26 cellular contexts compared by ENCODE assay signal in the genomic region with DNA sequence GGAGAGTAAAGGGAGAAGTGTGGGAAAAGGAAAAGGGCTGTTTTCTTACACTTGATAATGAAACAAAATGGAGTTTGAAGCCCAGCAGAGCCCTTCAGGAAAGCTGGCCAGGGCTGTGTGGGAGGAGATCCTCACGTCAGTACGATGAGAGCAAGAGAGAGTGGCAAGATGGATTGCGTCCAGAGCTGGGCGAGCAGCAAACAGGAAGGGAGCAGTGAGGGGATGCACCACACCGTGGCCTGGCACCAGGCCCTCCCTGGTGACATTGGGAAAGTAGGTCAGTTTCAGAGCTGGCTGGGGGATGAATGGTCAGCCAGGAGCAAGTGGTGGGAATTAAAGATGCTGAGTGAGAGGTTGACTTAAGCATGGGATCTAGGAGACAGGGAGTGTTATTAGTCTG.
DNase-seq lines count a peak whose midpoint lies in the region; ATAC-seq, FAIRE-seq and TF ChIP-seq lines count a peak whose summit lies in the region.
"Had no signal": no experiment of that assay in that cellular context is flagged by ENCODE, and none has a peak within 500 bp of the region (broad histone marks: within the 10 kb centered on the region; RNA-seq: fewer than 3 reads in every experiment).

No MANE protein-coding gene starts in this region.

- H3K36me3 ChIP-seq in astrocyte (ENCODE audit: insufficient read depth, low read length) (no peaks in the 10 kb centered on the region), thyroid gland (no peaks in the 10 kb centered on the region), GM23338 (ENCODE audit: insufficient read depth) (no peaks in the 10 kb centered on the region)
- H3K36me3 ChIP-seq: Peyer's patch, suprapubic skin had no signal

- intact Hi-C loops in thyroid gland (cut with DNase I): no loop called here

- H3K9me3 Mint-ChIP-seq in astrocyte (ENCODE audit: unreplicated experiment): no peaks in the 10 kb centered on the region
- no peaks in the 10 kb centered on the region for H3K9me3 Mint-ChIP-seq in nephron progenitor cell
- no peaks in the 10 kb centered on the region for H3K9me3 Mint-ChIP-seq in GM23338

- H3K79me2 ChIP-seq in astrocyte (ENCODE audit: insufficient read depth, low read length): no peaks in the 10 kb centered on the region
- no peaks in the 10 kb centered on the region for H3K79me2 ChIP-seq in GM23338 (replicated peaks; ENCODE audit: insufficient read depth)
- H3K79me2 ChIP-seq: parathyroid adenoma had no signal

- FAIRE-seq in astrocyte (lab: Jason Lieb, UNC): no peak

- H3K4me1 Mint-ChIP-seq in astrocyte (ENCODE audit: low read depth, unreplicated experiment) (no peaks in the 10 kb centered on the region), nephron progenitor cell (peaks cover 24% of the 10 kb centered on the region), GM23338 (no peaks in the 10 kb centered on the region)
- H3K4me1 Mint-ChIP-seq: activated CD4-positive, alpha-beta T cell treated with anti-CD3 and anti-CD28 coated beads for 36 hours; activated naive CD4-positive, alpha-beta T cell treated with anti-CD3 and anti-CD28 coated beads, Interleukin-2, amount 10 ng/mL, durations not matched to agents 7 days and 5 days; CD4-positive, alpha-beta memory T cell; central memory CD8-positive, alpha-beta T cell; memory B cell had no signal

- H3K4me2 ChIP-seq in astrocyte (ENCODE audit: low read length) (peak overlapping the region; percentile 12), GM23338 (no peak overlapping the region)

- WGBS in thyroid gland, 2 donors: 17 to 34% methylated on average over 5 of the region's 5 CpGs

- H3K9me3 ChIP-seq in astrocyte (ENCODE audit: insufficient read depth, low read depth, low read length) (no peaks in the 10 kb centered on the region), thyroid gland (no peaks in the 10 kb centered on the region)
- H3K9me3 ChIP-seq: Peyer's patch, suprapubic skin had no signal

- H3K27me3 Mint-ChIP-seq in astrocyte (ENCODE audit: low read depth, unreplicated experiment) (peaks cover 8% of the 10 kb centered on the region), nephron progenitor cell (ENCODE audit: low read depth, poor library complexity) (no peaks in the 10 kb centered on the region), GM23338 (ENCODE audit: insufficient read depth, low read depth, poor library complexity) (no peaks in the 10 kb centered on the region)
- H3K27me3 Mint-ChIP-seq: activated naive CD4-positive, alpha-beta T cell treated with anti-CD3 and anti-CD28 coated beads, Interleukin-2, amount 10 ng/mL, durations not matched to agents 7 days and 5 days; CD4-positive, alpha-beta memory T cell; central memory CD8-positive, alpha-beta T cell had no signal

- H4K20me1 ChIP-seq in astrocyte (ENCODE audit: insufficient read depth, low read length) (no peaks in the 10 kb centered on the region), GM23338 (replicated peaks; ENCODE audit: insufficient read depth) (no peaks in the 10 kb centered on the region)

- H3K9me2 ChIP-seq in GM23338 (ENCODE audit: insufficient read depth): 0 out of 2 replicates have a peak, but pooled peaks cover 3% of the 10 kb centered on the region

- DNase-seq in astrocyte (ENCODE audit: low read depth) (no peak), fibroblast of pulmonary artery (ENCODE audit: low read depth) (peak; percentile 16), nephron progenitor cell (peak; percentile 40), thyroid gland (peak; percentile 82 to 90), T-helper 9 cell (no peak), left lobe of liver (ENCODE audit: low spot score) (no peak), GM23338 (ENCODE audit: low spot score) (no peak)
- DNase-seq: activated CD4-positive, alpha-beta T cell treated with anti-CD3 and anti-CD28 coated beads for 36 hours; activated naive CD4-positive, alpha-beta T cell treated with anti-CD3 and anti-CD28 coated beads, Interleukin-2, amount 10 ng/mL, durations not matched to agents 7 days and 5 days; activated T-cell treated with anti-CD3 and anti-CD28 coated beads, Interleukin-2, amount 50 U/mL, for 72 hours; CD4-positive, alpha-beta memory T cell; foreskin keratinocyte; GF-D8; islet precursor cell; Kasumi-1; NCI-H1092 treated with DMSO at 0.1 percent for 48 hours; NCI-H2081 treated with DMSO at 0.1 percent for 48 hours; NCI-H446 treated with DMSO at 0.1 percent for 48 hours; NK-92 treated with Interleukin-12 subunit alpha and Interleukin-12 subunit beta, amount 100 ng/mL, for 24 hours; Peyer's patch had no signal

- no peak for TF ChIP-seq POLR2A in thyroid gland (IDR thresholded peaks at IDR 0.05)

- H3K36me3 Mint-ChIP-seq in astrocyte (ENCODE audit: low read depth, unreplicated experiment) (no peaks in the 10 kb centered on the region), nephron progenitor cell (ENCODE audit: low read depth) (no peaks in the 10 kb centered on the region), GM23338 (ENCODE audit: low read depth) (no peaks in the 10 kb centered on the region)
- H3K36me3 Mint-ChIP-seq: activated naive CD4-positive, alpha-beta T cell treated with anti-CD3 and anti-CD28 coated beads, Interleukin-2, amount 10 ng/mL, durations not matched to agents 7 days and 5 days; CD4-positive, alpha-beta memory T cell; memory B cell had no signal

- H3K4me3 ChIP-seq in astrocyte (ENCODE audit: insufficient read depth, low read depth, low read length) (no peak overlapping the region), fibroblast of pulmonary artery (replicated peaks; ENCODE audit: low read depth, low read length) (no peak overlapping the region), thyroid gland (replicated peaks in 1 of 3) (no peak overlapping the region), GM23338 (no peak overlapping the region)
- H3K4me3 ChIP-seq: Peyer's patch, suprapubic skin had no signal

- no peak overlapping the region for H3K4me3 Mint-ChIP-seq in astrocyte (ENCODE audit: unreplicated experiment)
- H3K4me3 Mint-ChIP-seq in nephron progenitor cell: no peak overlapping the region
- no peak overlapping the region for H3K4me3 Mint-ChIP-seq in GM23338
- H3K4me3 Mint-ChIP-seq: activated CD4-positive, alpha-beta T cell treated with anti-CD3 and anti-CD28 coated beads for 36 hours; activated naive CD4-positive, alpha-beta T cell treated with anti-CD3 and anti-CD28 coated beads, Interleukin-2, amount 10 ng/mL, durations not matched to agents 7 days and 5 days; activated T-cell treated with anti-CD3 and anti-CD28 coated beads, Interleukin-2, amount 50 U/mL, for 72 hours; CD4-positive, alpha-beta memory T cell; central memory CD8-positive, alpha-beta T cell; memory B cell; T-helper 1 cell treated with Interleukin-12 subunit alpha and Interleukin-12 subunit beta and Interleukin-4 antibody, amounts not matched to agents 30 μg/mL and 1 μg/mL, for 36 hours had no signal

- H3K4me1 ChIP-seq in astrocyte (ENCODE audit: insufficient read depth, low read length) (no peaks in the 10 kb centered on the region), thyroid gland (peaks cover 4 to 24% of the 10 kb centered on the region in 2 donors), GM23338 (ENCODE audit: insufficient read depth) (no peaks in the 10 kb centered on the region)
- H3K4me1 ChIP-seq: foreskin keratinocyte, parathyroid adenoma, Peyer's patch had no signal

- TF ChIP-seq CTCF in astrocyte (IDR thresholded peaks at IDR 0.05; ENCODE audit: insufficient read depth, low read depth, low read length) (no peak), fibroblast of pulmonary artery (IDR thresholded peaks at IDR 0.05; ENCODE audit: low read length, missing control alignments) (no peak), nephron progenitor cell (IDR thresholded peaks at IDR 0.05) (no peak), thyroid gland (IDR thresholded peaks at IDR 0.05) (no peak), GM23338 (conservative IDR thresholded peaks at IDR 0.05; ENCODE audit: low read depth in 2 of 2) (no peak)

- H3K27me3 ChIP-seq in astrocyte (ENCODE audit: insufficient read depth, low read length) (no peaks in the 10 kb centered on the region), thyroid gland (no peaks in the 10 kb centered on the region), GM23338 (ENCODE audit: insufficient read depth) (no peaks in the 10 kb centered on the region)
- H3K27me3 ChIP-seq: foreskin keratinocyte, Peyer's patch, suprapubic skin had no signal

- no peaks in the 10 kb centered on the region for H3F3A ChIP-seq in GM23338 (replicated peaks; ENCODE audit: low read depth)

- no peak overlapping the region for H3K27ac ChIP-seq in astrocyte (ENCODE audit: low read depth, low read length)
- H3K27ac ChIP-seq in thyroid gland: peak overlapping the region in 1 of 3 donors; percentile 49
- no peak overlapping the region for H3K27ac ChIP-seq in GM23338 (ENCODE audit: low read depth)
- H3K27ac ChIP-seq: foreskin keratinocyte, parathyroid adenoma, Peyer's patch, suprapubic skin had no signal

- H3K27ac Mint-ChIP-seq in astrocyte (ENCODE audit: unreplicated experiment): no peak overlapping the region
- peak overlapping the region; percentile 47 for H3K27ac Mint-ChIP-seq in nephron progenitor cell
- no peak overlapping the region; the same call in 1 of the 2 replicates for H3K27ac Mint-ChIP-seq in GM23338
- H3K27ac Mint-ChIP-seq: activated CD4-positive, alpha-beta T cell treated with anti-CD3 and anti-CD28 coated beads for 36 hours; activated naive CD4-positive, alpha-beta T cell treated with anti-CD3 and anti-CD28 coated beads, Interleukin-2, amount 10 ng/mL, durations not matched to agents 7 days and 5 days; activated T-cell treated with anti-CD3 and anti-CD28 coated beads, Interleukin-2, amount 50 U/mL, for 72 hours; CD4-positive, alpha-beta memory T cell; memory B cell; T-helper 1 cell treated with Interleukin-12 subunit alpha and Interleukin-12 subunit beta and Interleukin-4 antibody, amounts not matched to agents 30 μg/mL and 1 μg/mL, for 36 hours had no signal

- ATAC-seq in left lobe of liver (no peak), GM23338 (no peak)
- ATAC-seq: activated CD4-positive, alpha-beta T cell treated with anti-CD3 and anti-CD28 coated beads for 36 hours; activated T-cell treated with anti-CD3 and anti-CD28 coated beads, Interleukin-2, amount 50 U/mL, for 72 hours; foreskin keratinocyte; HCT116 had no signal

- H3K9ac ChIP-seq in astrocyte (ENCODE audit: low read length): no peak overlapping the region
- H3K9ac ChIP-seq: parathyroid adenoma had no signal

- H2AFZ ChIP-seq in astrocyte (ENCODE audit: low read depth, low read length): no peak overlapping the region
- no peak overlapping the region for H2AFZ ChIP-seq in GM23338
- H2AFZ ChIP-seq: parathyroid adenoma had no signal

TF ChIP-seq in GM23338, 12 proteins besides CTCF, POLR2A, EP300 and RAD21 (continues in another document):
- TF ChIP-seq CREB1 (CRISPR knock-in tag; IDR thresholded peaks at IDR 0.05; ENCODE audit: low read depth) (no peak), EZH2phosphoT487 (IDR thresholded peaks at IDR 0.05; ENCODE audit: unreplicated experiment) (no peak), STAT1 (IDR thresholded peaks at IDR 0.05; ENCODE audit: unreplicated experiment) (no peak)

Comparison
In these comparisons a context has a peak if more than half of its experiments do, and no peak if none do; other contexts are left out.
1. DNase-seq: peak in fibroblast of pulmonary artery (single experiment), nephron progenitor cell (single experiment) and thyroid gland (2 of 2); none in astrocyte (single experiment), T-helper 9 cell (single experiment), left lobe of liver (single experiment) and GM23338 (single experiment).